Comparison of ENCODE assay signal across 18 cellular contexts in the genomic region with DNA sequence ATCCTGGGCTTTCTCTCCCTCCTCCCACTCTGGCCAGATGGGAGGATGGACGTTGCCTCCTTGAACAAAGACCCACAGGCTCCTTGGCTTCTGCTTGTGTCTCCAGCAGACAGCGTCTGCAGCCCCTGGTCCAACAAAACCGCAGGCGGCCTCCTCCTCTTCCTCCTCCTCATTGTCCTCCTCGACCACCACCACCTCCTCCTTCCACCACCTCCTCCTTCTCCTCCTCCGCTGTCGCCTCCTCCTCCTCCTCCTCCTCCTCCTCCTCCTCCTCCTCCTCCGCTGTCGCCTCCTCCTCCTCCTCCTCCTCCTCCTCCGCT. TPM values are rescaled to one million over a fixed set of nuclear protein-coding genes. Genes with fewer than 3 reads are reported as not detected.
DNase-seq lines count a peak whose midpoint lies in the region; ATAC-seq, FAIRE-seq and TF ChIP-seq lines count a peak whose summit lies in the region.
"Had no signal": no experiment of that assay in that cellular context is flagged by ENCODE, and none has a peak within 500 bp of the region (broad histone marks: within the 10 kb centered on the region; RNA-seq: fewer than 3 reads in every experiment).

No MANE protein-coding gene starts in this region.

- H3K27ac ChIP-seq in H1 (ENCODE audit: low read depth, low read length) = no peak overlapping the region
- H3K27ac ChIP-seq: Peyer's patch had no signal

- no peak overlapping the region for H3K4me2 ChIP-seq in H1 (ENCODE audit: insufficient read depth in 1 of 2, low read depth in 2 of 2, low read length in 2 of 2)
- H3K4me2 ChIP-seq: SK-N-SH had no signal

- H3K36me3 Mint-ChIP-seq in activated naive CD4-positive, alpha-beta T cell treated with anti-CD3 and anti-CD28 coated beads for 36 hours (ENCODE audit: low read depth) = no peaks in the 10 kb centered on the region
- no peaks in the 10 kb centered on the region for H3K36me3 Mint-ChIP-seq in activated naive CD4-positive, alpha-beta T cell treated with anti-CD3 and anti-CD28 coated beads, Interleukin-2, amount 10 ng/mL, durations not matched to agents 7 days and 5 days

- H4K8ac ChIP-seq in H1 (ENCODE audit: extremely low read depth, insufficient read depth, low read length) = peak overlapping the region; percentile 25; the same call in 1 of the 2 replicates

- H2BK5ac ChIP-seq in H1 (ENCODE audit: low read depth, low read length) = no peak overlapping the region

- H3K4me3 ChIP-seq in NB4 (ENCODE audit: low read depth, low read length) = no peak overlapping the region
- no peak overlapping the region for H3K4me3 ChIP-seq in H1 (ENCODE audit: extremely low read depth in 1 of 4, insufficient read depth in 2 of 4, low read depth in 3 of 4, low read length in 4 of 4)
- H3K4me3 ChIP-seq: Peyer's patch had no signal

- POLR2A ChIA-PET in H1 (lab: Charles Lee; ENCODE audit: partially characterized antibody) = no interaction called here

- no peak overlapping the region for H3K18ac ChIP-seq in H1 (ENCODE audit: extremely low read depth, low read length)

- no peaks in the 10 kb centered on the region for H3K9me3 ChIP-seq in H1 (ENCODE audit: insufficient read depth in 2 of 2, low read depth in 1 of 2, low read length in 1 of 2)
- H3K9me3 ChIP-seq: Peyer's patch, SK-N-SH had no signal

- no peaks in the 10 kb centered on the region for H3K9me3 Mint-ChIP-seq in activated naive CD4-positive, alpha-beta T cell treated with anti-CD3 and anti-CD28 coated beads for 36 hours
- H3K9me3 Mint-ChIP-seq in activated naive CD4-positive, alpha-beta T cell treated with anti-CD3 and anti-CD28 coated beads, Interleukin-2, amount 10 ng/mL, durations not matched to agents 7 days and 5 days = no peaks in the 10 kb centered on the region
- H3K9me3 Mint-ChIP-seq: CD4-positive, alpha-beta T cell; H9 had no signal

- no peak for TF ChIP-seq RAD21 in H1 (IDR thresholded peaks at IDR 0.05 in 1 of 2, conservative IDR thresholded peaks at IDR 0.05 in 1 of 2; ENCODE audit: low read depth in 2 of 2, low read length in 2 of 2)

- H4K5ac ChIP-seq in H1 (ENCODE audit: insufficient read length, low read depth, low read length) = no peak overlapping the region

- H3K79me2 ChIP-seq in H1 (ENCODE audit: control insufficient read depth in 1 of 2, insufficient read depth in 2 of 2, low read length in 2 of 2) = no peaks in the 10 kb centered on the region

- H2BK15ac ChIP-seq in H1 (ENCODE audit: low read length) = 0 out of 2 replicates have a peak overlapping the region, but pooled peaks have one; percentile 72

- no peaks in the 10 kb centered on the region for H3K36me3 ChIP-seq in H1 (ENCODE audit: control insufficient read depth in 2 of 4, insufficient read depth in 4 of 4, low read length in 3 of 4)

- no peak overlapping the region for H3K4me3 Mint-ChIP-seq in activated naive CD4-positive, alpha-beta T cell treated with anti-CD3 and anti-CD28 coated beads for 36 hours
- H3K4me3 Mint-ChIP-seq in activated naive CD4-positive, alpha-beta T cell treated with anti-CD3 and anti-CD28 coated beads, Interleukin-2, amount 10 ng/mL, durations not matched to agents 7 days and 5 days = no peak overlapping the region
- H3K4me3 Mint-ChIP-seq: CD4-positive, alpha-beta T cell; H9 had no signal

- H3K27ac Mint-ChIP-seq in activated naive CD4-positive, alpha-beta T cell treated with anti-CD3 and anti-CD28 coated beads for 36 hours = no peak overlapping the region
- H3K27ac Mint-ChIP-seq in activated naive CD4-positive, alpha-beta T cell treated with anti-CD3 and anti-CD28 coated beads, Interleukin-2, amount 10 ng/mL, durations not matched to agents 7 days and 5 days = no peak overlapping the region
- H3K27ac Mint-ChIP-seq: CD4-positive, alpha-beta T cell; H9 had no signal

- no peak overlapping the region for H3K4ac ChIP-seq in H1 (replicated peaks; ENCODE audit: insufficient read length, low read depth, low read length)

- no peak overlapping the region for H3K23ac ChIP-seq in H1 (ENCODE audit: insufficient read length)

- no peaks in the 10 kb centered on the region for H3K79me1 ChIP-seq in H1 (ENCODE audit: low read depth, low read length)

- no peak for TF ChIP-seq POLR2A in NB4 (IDR thresholded peaks at IDR 0.05; ENCODE audit: extremely low read depth, insufficient read length)
- TF ChIP-seq POLR2A in H1 (IDR thresholded peaks at IDR 0.05; ENCODE audit: control extremely low read depth in 1 of 2, low read depth in 2 of 2, low read length in 2 of 2) = no peak

- H3K9ac ChIP-seq in H1 (replicated peaks in 1 of 4; ENCODE audit: extremely low read depth in 1 of 4, low read depth in 3 of 4, low read length in 3 of 4) = no peak overlapping the region
- H3K9ac ChIP-seq: SK-N-SH had no signal

- WGBS in H1 (ENCODE audit: extremely low coverage in 1 of 2, insufficient coverage in 1 of 2, insufficient read length in 1 of 2, insufficient replicate concordance in 2 of 2, low coverage in 1 of 2, low lambda C conversion rate in 2 of 2, missing lambda C conversion rate in 1 of 2), 2 experiments = 90% methylated on average over 2 of the region's 10 CpGs; no CpG with 5 or more reads in 1 of the 2 experiments

- DNase-seq in activated naive CD4-positive, alpha-beta T cell treated with anti-CD3 and anti-CD28 coated beads for 36 hours = peak; percentile 3
- no peak for DNase-seq in activated naive CD4-positive, alpha-beta T cell treated with anti-CD3 and anti-CD28 coated beads, Interleukin-2, amount 10 ng/mL, durations not matched to agents 7 days and 5 days
- DNase-seq in NB4 (ENCODE audit: low read depth) (peak; percentile 81), H1 (ENCODE audit: low read depth in 1 of 2, low spot score in 2 of 2) (no peak), sciatic nerve (ENCODE audit: low spot score) (peak; percentile 47), middle frontal gyrus (ENCODE audit: extremely low spot score, low spot score) (no peak), AG20443 (ENCODE audit: low spot score) (no peak), NCI-H446 (lab: John Stamatoyannopoulos, UW) (no peak)
- DNase-seq: NCI-H1092, NCI-H146, NCI-H2081, SHP77 had no signal

- TF ChIP-seq CTCF in NB4 (IDR thresholded peaks at IDR 0.05; ENCODE audit: low read depth, low read length) = no peak
- TF ChIP-seq CTCF in H1 (IDR thresholded peaks at IDR 0.05; ENCODE audit: control extremely low read depth in 1 of 3, insufficient read depth in 1 of 3, low read depth in 1 of 3, low read length in 3 of 3) = no peak

- intact Hi-C loops in activated naive CD4-positive, alpha-beta T cell treated with anti-CD3 and anti-CD28 coated beads for 36 hours (cut with micrococcal nuclease) = no loop called here
- intact Hi-C loops in sciatic nerve (cut with DNase I) = no loop called here

- peaks cover 0 to 9% (median 7%) of the 10 kb centered on the region in 4 experiments; a peak in 4 of 7 replicates for H3K4me1 ChIP-seq in H1 (replicated peaks in 1 of 4; ENCODE audit: control insufficient read depth in 3 of 4, insufficient read depth in 4 of 4, low read length in 3 of 4)
- H3K4me1 ChIP-seq: Peyer's patch had no signal

- no peak overlapping the region for H2AK5ac ChIP-seq in H1 (ENCODE audit: low read depth, low read length)

- H3K27me3 Mint-ChIP-seq in activated naive CD4-positive, alpha-beta T cell treated with anti-CD3 and anti-CD28 coated beads for 36 hours (ENCODE audit: low read depth) = no peaks in the 10 kb centered on the region
- H3K27me3 Mint-ChIP-seq in activated naive CD4-positive, alpha-beta T cell treated with anti-CD3 and anti-CD28 coated beads, Interleukin-2, amount 10 ng/mL, durations not matched to agents 7 days and 5 days = no peaks in the 10 kb centered on the region
- H3K27me3 Mint-ChIP-seq: CD4-positive, alpha-beta T cell had no signal

- H2BK120ac ChIP-seq in H1 (replicated peaks; ENCODE audit: low read depth, low read length) = no peak overlapping the region

- no peak for ATAC-seq in sciatic nerve

- TF ChIP-seq EP300 in H1 (IDR thresholded peaks at IDR 0.05; ENCODE audit: borderline replicate concordance in 1 of 2, low read depth in 2 of 2, low read length in 2 of 2) = no peak

- no peak overlapping the region for H2BK20ac ChIP-seq in H1 (ENCODE audit: low read length)

- no peaks in the 10 kb centered on the region for H3K23me2 ChIP-seq in H1 (ENCODE audit: low read depth, low read length)

- FAIRE-seq in H1 (lab: Jason Lieb, UNC) = no peak

- no peak overlapping the region for H3K56ac ChIP-seq in H1 (replicated peaks; ENCODE audit: insufficient read length, low read depth, low read length)

- H3K14ac ChIP-seq in H1 (ENCODE audit: insufficient read length) = no peak overlapping the region

- CTCF ChIA-PET in activated naive CD4-positive, alpha-beta T cell treated with anti-CD3 and anti-CD28 coated beads for 36 hours (lab: Charles Lee) = interaction anchor here (2.1 kb wide), 1 partner anchor 432 kb away, joined by 6 read pairs; no protein-coding TSS in a partner anchor
- CTCF ChIA-PET in activated naive CD4-positive, alpha-beta T cell treated with anti-CD3 and anti-CD28 coated beads, Interleukin-2, amount 10 ng/mL, durations not matched to agents 7 days and 5 days (lab: Charles Lee) = interaction anchor here (2.1 to 5.3 kb wide), 2 partner anchors 32 to 104 kb away, joined by 5 to 41 read pairs; no protein-coding TSS in a partner anchor
- CTCF ChIA-PET in H1 (lab: Charles Lee; ENCODE audit: partially characterized antibody) = interaction anchor here (0.6 to 5.5 kb wide), 7 partner anchors 11 to 479 kb away, joined by 3 to 92 read pairs (median 3); no protein-coding TSS in a partner anchor

- no peaks in the 10 kb centered on the region for H3K27me3 ChIP-seq in H1 (replicated peaks in 1 of 4; ENCODE audit: control insufficient read depth in 3 of 4, extremely low read depth in 1 of 4, insufficient read depth in 3 of 4, low read length in 3 of 4)
- H3K27me3 ChIP-seq: Peyer's patch had no signal

- no peak overlapping the region for H4K91ac ChIP-seq in H1 (replicated peaks; ENCODE audit: insufficient read length, low read length)

- H2AFZ ChIP-seq in H1 (ENCODE audit: low read length) = no peak overlapping the region

- no peaks in the 10 kb centered on the region for H3K4me1 Mint-ChIP-seq in activated naive CD4-positive, alpha-beta T cell treated with anti-CD3 and anti-CD28 coated beads for 36 hours (ENCODE audit: low read depth)
- no peaks in the 10 kb centered on the region for H3K4me1 Mint-ChIP-seq in activated naive CD4-positive, alpha-beta T cell treated with anti-CD3 and anti-CD28 coated beads, Interleukin-2, amount 10 ng/mL, durations not matched to agents 7 days and 5 days

- 0 out of 2 replicates have a peak overlapping the region, but pooled peaks have one; percentile 17 for H2BK12ac ChIP-seq in H1 (ENCODE audit: low read depth, low read length)

- no peaks in the 10 kb centered on the region for H4K20me1 ChIP-seq in H1 (replicated peaks in 1 of 2; ENCODE audit: control insufficient read depth in 1 of 2, insufficient read depth in 2 of 2, low read length in 2 of 2)

RNA-seq across cellular contexts. Expression of a gene that starts 45.7 kb away (rescaled TPM):
- not detected for total RNA-seq in activated naive CD4-positive, alpha-beta T cell treated with anti-CD3 and anti-CD28 coated beads for 36 hours
- 0.15 TPM in 1 of 2 replicates, not detected in the other for total RNA-seq in H1 (2021; fragmentation: NEBNext Ultra II Directional; extraction: Animal tissue kit (Norgen Biotek cat#: 25700))
- polyA plus RNA-seq in H1 (2011; rRNA removed) = 0.15 and 0.20 TPM in 2 replicates
- 0.06 TPM for polyA plus RNA-seq in H1 (2011; cell fraction: cytosol; rRNA removed)
- polyA plus RNA-seq in H1 (2011; cell fraction: nucleus; rRNA removed) = 0.19 TPM
- 0.28 to 0.85 TPM (median 0.65 TPM) in 4 replicates for polyA plus RNA-seq in H1 (2012, experiment 1 of 2)
- polyA plus RNA-seq in H1 (2012, experiment 2 of 2) = 0.07 TPM
- 0.12 TPM for polyA plus RNA-seq in H1 (2013, experiment 1 of 2)
- polyA plus RNA-seq in H1 (2013, experiment 2 of 2) = 0.06 TPM
- 0.06 and 0.07 TPM in 2 replicates for polyA minus RNA-seq in H1 (2011; rRNA and poly(A)+ RNA removed)
- polyA minus RNA-seq in H1 (2011; cell fraction: cytosol; rRNA and poly(A)+ RNA removed) = not detected
- polyA minus RNA-seq in H1 (2011; cell fraction: nucleus; rRNA and poly(A)+ RNA removed) = not detected
- not detected for total RNA-seq in sciatic nerve
- total RNA-seq: Calu3; CD4-positive, alpha-beta T cell; HT1080; Peyer's patch had no signal
- polyA plus RNA-seq: SK-N-SH had no signal

Comparison
In these comparisons a context has a peak if more than half of its experiments do, and no peak if none do; other contexts are left out.
1. DNase-seq: peak in activated naive CD4-positive, alpha-beta T cell treated with anti-CD3 and anti-CD28 coated beads for 36 hours (single experiment), NB4 (single experiment) and sciatic nerve (single experiment); none in activated naive CD4-positive, alpha-beta T cell treated with anti-CD3 and anti-CD28 coated beads, Interleukin-2, amount 10 ng/mL, durations not matched to agents 7 days and 5 days (single experiment), H1 (0 of 2), middle frontal gyrus (single experiment), AG20443 (single experiment) and NCI-H446 (0 of 2).